ENCODE assay signal across 8 cellular contexts in the genomic region with DNA sequence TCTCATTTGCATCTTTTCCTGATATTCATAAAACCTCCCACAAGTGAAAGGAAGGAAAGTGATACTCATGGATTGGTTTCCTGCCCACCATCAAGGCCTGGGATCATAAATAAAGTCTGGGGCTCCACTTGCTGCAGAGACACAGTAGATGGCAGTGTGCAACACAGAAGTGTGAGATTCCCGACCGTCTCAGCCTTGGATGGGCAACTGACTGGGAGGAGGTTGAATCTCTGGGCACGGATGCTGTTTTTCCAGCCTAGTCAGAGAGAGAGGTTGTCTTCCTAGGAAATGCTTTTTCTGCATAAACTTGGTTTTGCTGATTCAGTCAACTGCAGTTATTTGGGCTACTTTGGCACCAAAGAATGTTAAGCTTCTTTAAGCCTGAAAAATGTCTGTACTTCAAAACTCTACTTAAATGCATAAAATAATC. TPM values are rescaled to one million over a fixed set of nuclear protein-coding genes. Genes with fewer than 3 reads are reported as not detected.
DNase-seq lines count a peak whose midpoint lies in the region; ATAC-seq, FAIRE-seq and TF ChIP-seq lines count a peak whose summit lies in the region.

No MANE protein-coding gene starts in this region.

- FAIRE-seq in HTR-8/SVneo (lab: Jason Lieb, UNC) = no peak

- H3K4me1 ChIP-seq in BE2C (no peaks in the 10 kb centered on the region; the same call in 1 of the 2 replicates), OCI-LY7 (ENCODE audit: insufficient read depth, low read length, poor library complexity, severe bottlenecking) (no peaks in the 10 kb centered on the region)

- no peaks in the 10 kb centered on the region for H3K27me3 Mint-ChIP-seq in endothelial cell (ENCODE audit: unreplicated experiment)

- no peaks in the 10 kb centered on the region for H3K27me3 ChIP-seq in BE2C

- H3K27ac ChIP-seq in OCI-LY7 (ENCODE audit: low read depth, low read length, poor library complexity, severe bottlenecking) = no peak overlapping the region

- H3K4me2 ChIP-seq in OCI-LY7 (ENCODE audit: low read length) = no peak overlapping the region

- H3K27ac Mint-ChIP-seq in endothelial cell (ENCODE audit: unreplicated experiment) = no peak overlapping the region

- CTCF ChIA-PET in OCI-LY7 (lab: Charles Lee; ENCODE audit: unreplicated experiment) = no interaction called here

- H3K9me3 Mint-ChIP-seq in endothelial cell (ENCODE audit: unreplicated experiment) = no peaks in the 10 kb centered on the region

- H3K9me2 ChIP-seq in OCI-LY7 (ENCODE audit: insufficient read depth, low read length) = no peaks in the 10 kb centered on the region

- ATAC-seq in HG03095 (IDR thresholded peaks at IDR 0.05; ENCODE audit: unreplicated experiment) = no peak
- ATAC-seq in GM21825 (IDR thresholded peaks at IDR 0.05; ENCODE audit: unreplicated experiment) = no peak
- ATAC-seq in GM18502 (IDR thresholded peaks at IDR 0.05; ENCODE audit: poor library complexity, unreplicated experiment) = no peak

- H3K4me1 Mint-ChIP-seq in endothelial cell (ENCODE audit: unreplicated experiment) = peaks cover 18% of the 10 kb centered on the region

- no peaks in the 10 kb centered on the region for H4K20me1 ChIP-seq in OCI-LY7 (ENCODE audit: insufficient read depth, low read length)

- H2AFZ ChIP-seq in OCI-LY7 (ENCODE audit: low read length) = no peak overlapping the region

- POLR2A ChIA-PET in OCI-LY7 (lab: Charles Lee) = no interaction called here

- H3K4me3 ChIP-seq in BE2C (ENCODE audit: low read depth, low read length) (no peak overlapping the region), OCI-LY7 (ENCODE audit: low read depth, low read length, poor library complexity, severe bottlenecking) (no peak overlapping the region)

- no peaks in the 10 kb centered on the region for H3K79me2 ChIP-seq in OCI-LY7 (ENCODE audit: insufficient read depth, low read depth, low read length)

- no peaks in the 10 kb centered on the region for H3K36me3 Mint-ChIP-seq in endothelial cell (ENCODE audit: low read depth, unreplicated experiment)

- DNase-seq in BE2C (peak; percentile 79), HTR-8/SVneo (ENCODE audit: insufficient read length, low spot score) (peak; percentile 76), OCI-LY7 (ENCODE audit: low spot score) (peak; percentile 5), endothelial cell (ENCODE audit: low spot score) (peak; percentile 61), mucosa of gallbladder (ENCODE audit: low spot score) (peak; percentile 34)

- peak; percentile 93 for TF ChIP-seq CTCF in BE2C (IDR thresholded peaks at IDR 0.05; ENCODE audit: low read depth, low read length)
- peak; percentile 59 for TF ChIP-seq CTCF in OCI-LY7 (conservative IDR thresholded peaks at IDR 0.05; ENCODE audit: low read length)
- peak; percentile 18 for TF ChIP-seq CTCF in endothelial cell (IDR thresholded peaks at IDR 0.05; ENCODE audit: unreplicated experiment)

- intact Hi-C loops in OCI-LY7 (cut with micrococcal nuclease; ENCODE audit: unreplicated experiment) = no loop called here

- H3K9me3 ChIP-seq in BE2C = no peaks in the 10 kb centered on the region
- no peaks in the 10 kb centered on the region for H3K9me3 ChIP-seq in OCI-LY7 (ENCODE audit: low read length)

- H3K4me3 Mint-ChIP-seq in endothelial cell (ENCODE audit: unreplicated experiment) = no peak overlapping the region

- H3K36me3 ChIP-seq in BE2C (no peaks in the 10 kb centered on the region), OCI-LY7 (ENCODE audit: insufficient read depth, low read length) (no peaks in the 10 kb centered on the region)

- BruUV-seq in OCI-LY7 (replicated peaks; lab: Mats Ljungman, UMichigan) = no TSS peak

RNA-seq across cellular contexts. Expression of gene RFPL4B, which starts 9.9 kb away (rescaled TPM):
- 0.69 TPM for polyA plus RNA-seq in BE2C (2012; ENCODE audit: insufficient read depth, insufficient read length, low read depth)
- total RNA-seq in OCI-LY7 (2014; rRNA removed; shearing (Covaris generic)) = not detected in 2 replicates
- total RNA-seq in OCI-LY7 (2022) = not detected in 2 replicates
- total RNA-seq in endothelial cell (ENCODE audit: unreplicated experiment) = not detected
- total RNA-seq in mucosa of gallbladder = not detected

Comparison
In these comparisons a context has a peak if more than half of its experiments do, and no peak if none do; other contexts are left out.
1. DNase-seq: peak in every context shown above with its lines; median percentile 79 in BE2C; 76 in HTR-8/SVneo; 61 in endothelial cell; 34 in mucosa of gallbladder; 5 in OCI-LY7.
2. CTCF ChIP-seq: peak in every context shown above with its lines; median percentile 93 in BE2C; 59 in OCI-LY7; 18 in endothelial cell.